ENCODE assay signal across 1 cellular context in genomic region chr12:112862570-112863137, GRCh38.
TF ChIP-seq lines count a peak whose summit lies in the region.

No MANE protein-coding gene starts in this region.

TF ChIP-seq in SK-N-SH, 30 proteins besides CTCF, POLR2A, EP300 and RAD21 (continued from another document):
- TF ChIP-seq TAF1 (IDR thresholded peaks at IDR 0.05; ENCODE audit: borderline replicate concordance, low read depth, low read length): no peak
- TF ChIP-seq FOXJ3 (CRISPR knock-in tag; IDR thresholded peaks at IDR 0.05): no peak
- TF ChIP-seq YY1 (IDR thresholded peaks at IDR 0.05; ENCODE audit: low read depth): no peak
